15 cellular contexts compared by ENCODE assay signal in the genomic region with DNA sequence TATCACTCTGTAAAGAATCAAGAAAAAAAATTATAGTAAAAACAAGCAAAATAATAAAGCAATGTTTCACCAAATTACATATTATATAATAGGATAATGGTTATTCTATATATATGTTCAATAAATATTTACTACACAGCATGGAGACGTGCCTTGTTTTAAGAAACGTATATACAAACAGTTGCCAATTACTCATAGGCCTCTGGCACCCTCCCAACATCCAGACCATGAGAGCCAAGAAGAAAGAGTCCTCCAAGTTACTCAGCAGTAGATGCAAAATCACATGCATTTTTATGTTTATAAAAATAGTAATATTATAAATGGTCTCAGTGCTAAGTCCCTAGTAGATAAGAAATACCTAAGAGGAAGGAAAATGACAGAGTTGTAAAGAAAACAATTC.
DNase-seq lines count a peak whose midpoint lies in the region; ATAC-seq and TF ChIP-seq lines count a peak whose summit lies in the region.
"Had no signal": no experiment of that assay in that cellular context is flagged by ENCODE, and none has a peak within 500 bp of the region (broad histone marks: within the 10 kb centered on the region; RNA-seq: fewer than 3 reads in every experiment).

No MANE protein-coding gene starts in this region.

- peak; percentile 70 for DNase-seq in LHCN-M2 (ENCODE audit: low read depth)
- peak; percentile 68 for DNase-seq in astrocyte of the cerebellum (ENCODE audit: low read depth)
- DNase-seq in fibroblast of pulmonary artery (ENCODE audit: low read depth) = peak; percentile 94
- DNase-seq in stromal cell of bone marrow (ENCODE audit: low read depth) = peak; percentile 39
- DNase-seq in SIG-M5 treated with dmso at 0.1 percent for 504 hours (lab: John Stamatoyannopoulos, UW; ENCODE audit: unreplicated experiment) = no peak
- DNase-seq in GM13977 (ENCODE audit: low spot score) = no peak
- DNase-seq: activated CD8-positive, alpha-beta memory T cell treated with anti-CD3 and anti-CD28 coated beads, Interleukin-2, amount 10 ng/mL, durations not matched to agents 7 days and 5 days; activated gamma-delta T cell treated with Interleukin-2 at 50 U/mL for 16 hours; CD4-positive, CD25-positive, alpha-beta regulatory T cell; central memory CD4-positive, alpha-beta T cell; NCI-H1930; NCI-H526 treated with DMSO at 0.1 percent for 48 hours; stimulated activated CD4-positive, alpha-beta T cell treated with anti-CD3 and anti-CD28 coated beads, Interleukin-15, amount 100 ng/mL, for 24 hours had no signal

- in situ Hi-C loops in astrocyte of the cerebellum (cut with HindIII; ENCODE audit: low sequenced_read_pairs) (no loop called here), GM13977 (cut with MboI; ENCODE audit: low pct_unique_long_range_greater_than_20kb, low sequenced_read_pairs, unreplicated experiment) (no loop called here)

- TF ChIP-seq CTCF in astrocyte of the cerebellum (IDR thresholded peaks at IDR 0.05; ENCODE audit: low read depth, low read length, missing control alignments) (no peak), fibroblast of pulmonary artery (IDR thresholded peaks at IDR 0.05; ENCODE audit: low read length, missing control alignments) (no peak), GM13977 (IDR thresholded peaks at IDR 0.05; ENCODE audit: extremely low read depth, insufficient read depth, missing control alignments) (no peak)

- H3K4me3 ChIP-seq in astrocyte of the cerebellum (ENCODE audit: low read depth, low read length) (no peak overlapping the region), fibroblast of pulmonary artery (replicated peaks; ENCODE audit: low read depth, low read length) (no peak overlapping the region)
- H3K4me3 ChIP-seq: GM12878 had no signal

- no peak for ATAC-seq in GM18498 (IDR thresholded peaks at IDR 0.05; ENCODE audit: unreplicated experiment)
- ATAC-seq: activated CD8-positive, alpha-beta memory T cell treated with anti-CD3 and anti-CD28 coated beads, Interleukin-2, amount 10 ng/mL, durations not matched to agents 7 days and 5 days; GM12878 had no signal

Comparison
In these comparisons a context has a peak if more than half of its experiments do, and no peak if none do; other contexts are left out.
1. DNase-seq: peak in LHCN-M2 (single experiment), astrocyte of the cerebellum (single experiment), fibroblast of pulmonary artery (single experiment) and stromal cell of bone marrow (single experiment); none in SIG-M5 treated with dmso at 0.1 percent for 504 hours (single experiment) and GM13977 (single experiment).